ENCODE assay signal across 30 cellular contexts in the genomic region with DNA sequence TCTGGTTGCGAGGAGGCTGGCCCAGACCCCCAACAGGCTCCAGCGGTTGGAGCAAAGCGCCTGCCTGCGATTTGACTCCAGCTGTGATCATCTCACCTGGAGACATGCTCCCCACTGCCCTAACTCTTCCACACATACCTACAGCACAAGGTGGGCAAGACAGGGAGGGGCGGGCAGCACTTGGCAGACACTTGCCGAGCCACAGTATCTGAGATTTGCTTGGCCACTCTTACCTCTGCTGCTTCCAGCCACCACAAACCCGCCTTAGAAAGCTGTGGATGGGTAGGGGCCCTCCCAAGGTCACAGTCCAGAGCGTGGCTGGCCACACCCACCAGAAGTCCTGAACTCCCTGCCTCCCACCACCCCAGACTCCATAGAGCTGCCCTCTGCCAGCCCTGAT. TPM values are rescaled to one million over a fixed set of nuclear protein-coding genes. Genes with fewer than 3 reads are reported as not detected.
DNase-seq lines count a peak whose midpoint lies in the region; ATAC-seq and TF ChIP-seq lines count a peak whose summit lies in the region.
"Had no signal": no experiment of that assay in that cellular context is flagged by ENCODE, and none has a peak within 500 bp of the region (broad histone marks: within the 10 kb centered on the region; RNA-seq: fewer than 3 reads in every experiment).

No MANE protein-coding gene starts in this region.

- no peak for TF ChIP-seq RAD21 in HCT116 (IDR thresholded peaks at IDR 0.05; ENCODE audit: low read depth)

- H3K27ac Mint-ChIP-seq in CD14-positive monocyte (no peak overlapping the region), endodermal cell (no peak overlapping the region)
- H3K27ac Mint-ChIP-seq: activated CD4-positive, alpha-beta T cell treated with anti-CD3 and anti-CD28 coated beads, Interleukin-2, amount 10 ng/mL, durations not matched to agents 24 days and 14 days; activated naive CD4-positive, alpha-beta T cell treated with anti-CD3 and anti-CD28 coated beads, Interleukin-2, amount 50 U/mL, for 24 hours; activated T-cell treated with anti-CD3 and anti-CD28 coated beads, Interleukin-2, amount 50 U/mL, for 72 hours; dendritic cell treated with granulocyte-macrophage colony-stimulating factor and Interleukin-4, amounts not matched to agents 40 ng/mL and 50 ng/mL, for 4 days; HFFc6; naive B cell had no signal

- H3K4me2 ChIP-seq in HCT116 (ENCODE audit: low read length), result no peak overlapping the region
- H3K4me2 ChIP-seq: BLaER1 treated with 17β-estradiol and CSF1 and Interleukin-3, amounts not matched to agents 10 nM and 100 nM; hepatocyte had no signal

- no peak for TF ChIP-seq POLR2A in HCT116 (IDR thresholded peaks at IDR 0.05; ENCODE audit: borderline replicate concordance, extremely low read depth, insufficient read depth, insufficient read length)
- TF ChIP-seq POLR2A in transverse colon (IDR thresholded peaks at IDR 0.05), result no peak

- intact Hi-C loops in CD14-positive monocyte (cut with micrococcal nuclease), result no loop called here
- intact Hi-C loops in HCT116 (cut with micrococcal nuclease), result no loop called here
- intact Hi-C loops in transverse colon (cut with DNase I; ENCODE audit: low total_unique reads), result no loop called here

- H3K27ac ChIP-seq in HCT116 (ENCODE audit: low read depth, low read length) (no peak overlapping the region), endodermal cell (ENCODE audit: low read depth, low read length) (no peak overlapping the region), skeletal muscle tissue (ENCODE audit: low read depth, low read length) (peak overlapping the region; percentile 40), transverse colon (no peak overlapping the region)
- H3K27ac ChIP-seq: BLaER1 treated with 17β-estradiol and CSF1 and Interleukin-3, amounts not matched to agents 10 nM and 100 nM; gastrocnemius medialis; hepatocyte; vagina had no signal

- H3K9ac ChIP-seq in HCT116 (ENCODE audit: low read length) (no peak overlapping the region), endodermal cell (ENCODE audit: extremely low read depth, low read length, poor library complexity, severe bottlenecking) (no peak overlapping the region), skeletal muscle tissue (ENCODE audit: low read depth in 1 of 3, low read length in 3 of 3) (no peak overlapping the region)
- H3K9ac ChIP-seq: BLaER1 treated with 17β-estradiol and CSF1 and Interleukin-3, amounts not matched to agents 10 nM and 100 nM had no signal

- BruUV-seq in HCT116 (replicated peaks; lab: Mats Ljungman, UMichigan), result no TSS peak

- in situ Hi-C loops in transverse colon (cut with MboI; ENCODE audit: low pct_ligation_motif_present in 1 of 4, low pct_unique_long_range_greater_than_20kb in 1 of 4, low sequenced_read_pairs in 3 of 4), result loop anchor here in 3 of 4 donors (25.0 kb wide), 3 partner anchors 327 to 598 kb away; no protein-coding TSS in a partner anchor

- H3K27me3 Mint-ChIP-seq in CD14-positive monocyte (ENCODE audit: low read depth in 3 of 3) (peaks cover 32 to 35% (median 33%) of the 10 kb centered on the region in 3 donors), endodermal cell (ENCODE audit: insufficient read depth) (peaks cover 67% of the 10 kb centered on the region)

- no peaks in the 10 kb centered on the region for H3K9me2 ChIP-seq in HCT116 (ENCODE audit: insufficient read depth)

- TF ChIP-seq CTCF in CD14-positive monocyte (IDR thresholded peaks at IDR 0.05) (no peak), HCT116 (IDR thresholded peaks at IDR 0.05 in 2 of 3, conservative IDR thresholded peaks at IDR 0.05 in 1 of 3; ENCODE audit: borderline replicate concordance in 1 of 3, insufficient read depth in 1 of 3, low read depth in 2 of 3, low read length in 2 of 3) (no peak), endodermal cell (conservative IDR thresholded peaks at IDR 0.05) (no peak), transverse colon (IDR thresholded peaks at IDR 0.05) (no peak)

- H3K36me3 ChIP-seq in HCT116 (ENCODE audit: control insufficient read depth in 1 of 2, insufficient read depth in 2 of 2, low read length in 2 of 2), result no peaks in the 10 kb centered on the region; a peak in 1 of 4 replicates
- no peaks in the 10 kb centered on the region for H3K36me3 ChIP-seq in endodermal cell (ENCODE audit: control insufficient read depth, insufficient read depth, low read length)
- H3K36me3 ChIP-seq in skeletal muscle tissue (ENCODE audit: control insufficient read depth in 3 of 3, insufficient read depth in 3 of 3, low read length in 3 of 3), result peaks cover 0 to 7% (median 0%) of the 10 kb centered on the region in 3 donors
- H3K36me3 ChIP-seq in transverse colon, result no peaks in the 10 kb centered on the region
- H3K36me3 ChIP-seq: BLaER1 treated with 17β-estradiol and CSF1 and Interleukin-3, amounts not matched to agents 10 nM and 100 nM; gastrocnemius medialis; vagina had no signal

- H3K4me3 Mint-ChIP-seq in CD14-positive monocyte, result no peak overlapping the region
- no peak overlapping the region for H3K4me3 Mint-ChIP-seq in endodermal cell
- H3K4me3 Mint-ChIP-seq: activated CD4-positive, alpha-beta T cell treated with anti-CD3 and anti-CD28 coated beads, Interleukin-2, amount 10 ng/mL, durations not matched to agents 24 days and 14 days; activated naive CD4-positive, alpha-beta T cell treated with anti-CD3 and anti-CD28 coated beads, Interleukin-2, amount 50 U/mL, for 24 hours; activated T-cell treated with anti-CD3 and anti-CD28 coated beads, Interleukin-2, amount 50 U/mL, for 72 hours; dendritic cell treated with granulocyte-macrophage colony-stimulating factor and Interleukin-4, amounts not matched to agents 40 ng/mL and 50 ng/mL, for 4 days; HFFc6; naive B cell had no signal

- POLR2A ChIA-PET in HCT116 (lab: Charles Lee), result no interaction called here

- H3K4me1 ChIP-seq in HCT116 (ENCODE audit: control insufficient read depth in 1 of 2, insufficient read depth in 2 of 2, low read length in 2 of 2), result peaks cover 13 to 21% of the 10 kb centered on the region in 2 experiments
- no peaks in the 10 kb centered on the region for H3K4me1 ChIP-seq in endodermal cell (ENCODE audit: control insufficient read depth, insufficient read depth, low read length)
- H3K4me1 ChIP-seq in skeletal muscle tissue (ENCODE audit: control insufficient read depth in 3 of 3, insufficient read depth in 3 of 3, low read length in 3 of 3), result peaks cover 44 to 50% (median 44%) of the 10 kb centered on the region in 3 donors
- H3K4me1 ChIP-seq in transverse colon, result peaks cover 21 to 38% (median 33%) of the 10 kb centered on the region in 4 donors

- H4K20me1 ChIP-seq in HCT116 (ENCODE audit: insufficient read depth), result no peaks in the 10 kb centered on the region

- DNase-seq in CD14-positive monocyte (ENCODE audit: low spot score), result peak; percentile 30
- DNase-seq in HCT116 (ENCODE audit: low read depth, low spot score), result no peak
- peak; percentile 35 for DNase-seq in endodermal cell
- no peak for DNase-seq in transverse colon
- no peak for DNase-seq in hippocampal formation (lab: John Stamatoyannopoulos, UW)
- DNase-seq: activated CD4-positive, alpha-beta T cell treated with anti-CD3 and anti-CD28 coated beads, Interleukin-2, amount 10 ng/mL, durations not matched to agents 24 days and 14 days; activated T-cell treated with anti-CD3 and anti-CD28 coated beads, Interleukin-2, amount 50 U/mL, for 72 hours; COR-L47; DMS79; GF-D8; HFFc6; MV-4-11; naive B cell; NCI-H1436 treated with DMSO at 0.1 percent for 48 hours; NCI-H2107; NCI-H774; retina; RPMI8226; stimulated activated CD4-positive, alpha-beta T cell treated with anti-CD3 and anti-CD28 coated beads, Interleukin-2, amount 100 ng/mL, for 48 hours had no signal

- CTCF ChIA-PET in HCT116 (lab: Charles Lee), result interaction anchor here (1.4 kb wide), 1 partner anchor 216 kb away, joined by 3 read pairs; no protein-coding TSS in a partner anchor

- H3K36me3 Mint-ChIP-seq in CD14-positive monocyte, result no peaks in the 10 kb centered on the region
- H3K36me3 Mint-ChIP-seq in endodermal cell (ENCODE audit: low read depth), result no peaks in the 10 kb centered on the region
- H3K36me3 Mint-ChIP-seq: activated naive CD4-positive, alpha-beta T cell treated with anti-CD3 and anti-CD28 coated beads, Interleukin-2, amount 50 U/mL, for 24 hours; naive B cell had no signal

- H3K4me1 Mint-ChIP-seq in CD14-positive monocyte, result peaks cover 7% of the 10 kb centered on the region
- peaks cover 2% of the 10 kb centered on the region for H3K4me1 Mint-ChIP-seq in endodermal cell
- H3K4me1 Mint-ChIP-seq: activated CD4-positive, alpha-beta T cell treated with anti-CD3 and anti-CD28 coated beads, Interleukin-2, amount 10 ng/mL, durations not matched to agents 24 days and 14 days had no signal

- RAD21 ChIA-PET in HCT116 (lab: Charles Lee; ENCODE audit: low non-redundant PET in 1 of 2, low total read pairs in 2 of 2, uncharacterized antibody in 2 of 2, unreplicated experiment in 2 of 2), result no interaction called here

- H3K79me2 ChIP-seq in HCT116 (ENCODE audit: insufficient read depth, low read length), result no peaks in the 10 kb centered on the region
- H3K79me2 ChIP-seq: hepatocyte had no signal

- H3K9me3 Mint-ChIP-seq in CD14-positive monocyte (peaks cover 0 to 8% (median 0%) of the 10 kb centered on the region in 7 donors), endodermal cell (no peaks in the 10 kb centered on the region)
- H3K9me3 Mint-ChIP-seq: activated CD4-positive, alpha-beta T cell treated with anti-CD3 and anti-CD28 coated beads, Interleukin-2, amount 10 ng/mL, durations not matched to agents 24 days and 14 days; activated naive CD4-positive, alpha-beta T cell treated with anti-CD3 and anti-CD28 coated beads, Interleukin-2, amount 50 U/mL, for 24 hours; activated T-cell treated with anti-CD3 and anti-CD28 coated beads, Interleukin-2, amount 50 U/mL, for 72 hours; dendritic cell treated with granulocyte-macrophage colony-stimulating factor and Interleukin-4, amounts not matched to agents 40 ng/mL and 50 ng/mL, for 4 days; HFFc6; naive B cell had no signal

- no peak overlapping the region for H2AFZ ChIP-seq in HCT116 (ENCODE audit: low read depth, low read length, poor library complexity, severe bottlenecking)
- H2AFZ ChIP-seq: hepatocyte had no signal

- WGBS in endodermal cell (ENCODE audit: insufficient coverage in 1 of 2, insufficient read length in 1 of 2), 2 experiments, result 86 to 95% methylated on average over 3 to 8 of the region's 8 CpGs
- 86% methylated on average over 8 of the region's 8 CpGs; no CpG with 5 or more reads in 1 of the 2 donors for WGBS in transverse colon (ENCODE audit: low coverage in 1 of 2), 2 donors

- H3K4me3 ChIP-seq in HCT116 (replicated peaks in 1 of 2; ENCODE audit: low read depth in 1 of 2, low read length in 2 of 2), result no peak overlapping the region
- H3K4me3 ChIP-seq in endodermal cell (ENCODE audit: low read length), result no peak overlapping the region
- H3K4me3 ChIP-seq in skeletal muscle tissue (ENCODE audit: low read length in 3 of 3), result no peak overlapping the region
- no peak overlapping the region for H3K4me3 ChIP-seq in transverse colon
- H3K4me3 ChIP-seq: BLaER1 treated with 17β-estradiol and CSF1 and Interleukin-3, amounts not matched to agents 10 nM and 100 nM; gastrocnemius medialis; hepatocyte; vagina had no signal

- no peaks in the 10 kb centered on the region for H3K27me3 ChIP-seq in HCT116 (ENCODE audit: insufficient read depth, low read length)
- H3K27me3 ChIP-seq in endodermal cell (ENCODE audit: control insufficient read depth, insufficient read depth, low read length, poor library complexity, severe bottlenecking), result peaks cover 64% of the 10 kb centered on the region
- H3K27me3 ChIP-seq in skeletal muscle tissue (ENCODE audit: control insufficient read depth in 3 of 3, insufficient read depth in 3 of 3, low read length in 3 of 3), result peaks cover 0 to 5% (median 0%) of the 10 kb centered on the region in 3 donors
- H3K27me3 ChIP-seq in transverse colon, result peaks cover 24% of the 10 kb centered on the region
- H3K27me3 ChIP-seq: gastrocnemius medialis had no signal

- no peaks in the 10 kb centered on the region for H3K9me3 ChIP-seq in HCT116 (ENCODE audit: control insufficient read depth in 1 of 2, insufficient read depth in 1 of 2, low read depth in 1 of 2, low read length in 2 of 2)
- H3K9me3 ChIP-seq in endodermal cell (ENCODE audit: control insufficient read depth, low read length), result no peaks in the 10 kb centered on the region
- H3K9me3 ChIP-seq in skeletal muscle tissue (ENCODE audit: control insufficient read depth in 3 of 3, low read length in 3 of 3), result no peaks in the 10 kb centered on the region
- H3K9me3 ChIP-seq in transverse colon, result no peaks in the 10 kb centered on the region
- H3K9me3 ChIP-seq: gastrocnemius medialis, vagina had no signal

- no peak for TF ChIP-seq EP300 in transverse colon (IDR thresholded peaks at IDR 0.05; ENCODE audit: low read depth)

- no peak for ATAC-seq in HCT116
- no peak for ATAC-seq in GM19467 (IDR thresholded peaks at IDR 0.05; ENCODE audit: unreplicated experiment)
- ATAC-seq in GM21786 (IDR thresholded peaks at IDR 0.05; ENCODE audit: unreplicated experiment), result no peak
- ATAC-seq: activated T-cell treated with anti-CD3 and anti-CD28 coated beads, Interleukin-2, amount 50 U/mL, for 72 hours; gastrocnemius medialis; left lobe of liver had no signal

RNA-seq across cellular contexts. Expression of gene CYP26B1, which starts 8.2 kb away (rescaled TPM):
- not detected for polyA plus RNA-seq in CD14-positive monocyte
- total RNA-seq in HCT116 (2021; ENCODE audit: unreplicated experiment) (21.1 TPM), endodermal cell (under 1 TPM; 0.09 to 0.91 TPM), skeletal muscle tissue (6.8 TPM), transverse colon (1 to 10 TPM in 3 of 4 donors, not detected in 1; 1.5 to 5.2 (median 2.4) TPM)
- 11.6 and 11.9 TPM in 2 replicates for polyA plus RNA-seq in HCT116 (2012)
- 8.0 TPM for polyA plus RNA-seq in endodermal cell (2013, experiment 1 of 2)
- polyA plus RNA-seq in endodermal cell (2013, experiment 2 of 2), result 7.7 TPM
- total RNA-seq: activated CD4-positive, alpha-beta T cell treated with anti-CD3 and anti-CD28 coated beads, Interleukin-2, amount 10 ng/mL, durations not matched to agents 24 days and 14 days; activated T-cell treated with anti-CD3 and anti-CD28 coated beads, Interleukin-2, amount 50 U/mL, for 72 hours; T-helper 2 cell treated with Interferon-gamma antibody and Interleukin-4, amounts not matched to agents 100 ng/mL and 5 ng/mL, for 36 hours had no signal

Comparison
In these comparisons a context has a peak if more than half of its experiments do, and no peak if none do; other contexts are left out.
1. DNase-seq: peak in CD14-positive monocyte (single experiment) and endodermal cell (single experiment); none in HCT116 (single experiment), transverse colon (single experiment) and hippocampal formation (0 of 2).